ENCODE assay signal across 10 cellular contexts in genomic region chr11:111913997-111914396, GRCh38. TPM values are rescaled to one million over a fixed set of nuclear protein-coding genes. Genes with fewer than 3 reads are reported as not detected.
DNase-seq lines count a peak whose midpoint lies in the region; ATAC-seq and TF ChIP-seq lines count a peak whose summit lies in the region.
"Had no signal": no experiment of that assay in that cellular context is flagged by ENCODE, and none has a peak within 500 bp of the region (broad histone marks: within the 10 kb centered on the region; RNA-seq: fewer than 3 reads in every experiment).

No MANE protein-coding gene starts in this region.

- H3K4me1 ChIP-seq in mesodermal cell (ENCODE audit: control insufficient read depth, insufficient read depth, low read length, poor library complexity, severe bottlenecking) (peaks cover 27% of the 10 kb centered on the region), transverse colon (peaks cover 0 to 22% (median 5%) of the 10 kb centered on the region in 4 donors)

- peak overlapping the region; percentile 75 for H3K27ac ChIP-seq in mesodermal cell (ENCODE audit: low read depth, low read length, severe bottlenecking)
- H3K27ac ChIP-seq in transverse colon, result peak overlapping the region; percentile 83 to 97 (median 86)
- H3K27ac ChIP-seq: foreskin keratinocyte had no signal

- no peaks in the 10 kb centered on the region for H3K9me3 ChIP-seq in mesodermal cell (ENCODE audit: control insufficient read depth, low read length)
- H3K9me3 ChIP-seq in transverse colon, result no peaks in the 10 kb centered on the region

- no peak for ATAC-seq in GM18517 (IDR thresholded peaks at IDR 0.05; ENCODE audit: unreplicated experiment)
- ATAC-seq: foreskin keratinocyte had no signal

- intact Hi-C loops in transverse colon (cut with DNase I; ENCODE audit: low total_unique reads), result no loop called here

- peak; percentile 50 for TF ChIP-seq POLR2A in transverse colon (IDR thresholded peaks at IDR 0.05)

- TF ChIP-seq CTCF in epithelial cell of proximal tubule (conservative IDR thresholded peaks at IDR 0.05; ENCODE audit: low read depth, low read length) (no peak), transverse colon (IDR thresholded peaks at IDR 0.05) (no peak)

- no peaks in the 10 kb centered on the region for H3K36me3 ChIP-seq in mesodermal cell (ENCODE audit: control insufficient read depth, insufficient read depth, low read length)
- H3K36me3 ChIP-seq in transverse colon, result no peaks in the 10 kb centered on the region

- no peaks in the 10 kb centered on the region for H3K27me3 ChIP-seq in transverse colon

- H3K4me3 ChIP-seq in epithelial cell of proximal tubule (ENCODE audit: low read depth, low read length), result peak overlapping the region; percentile 67
- no peak overlapping the region for H3K4me3 ChIP-seq in mesodermal cell (ENCODE audit: extremely low read depth, insufficient read depth, low read length, poor library complexity, severe bottlenecking)
- peak overlapping the region in 3 of 4 donors; percentile 27 to 49 (median 34) for H3K4me3 ChIP-seq in transverse colon

- TF ChIP-seq EP300 in transverse colon (IDR thresholded peaks at IDR 0.05; ENCODE audit: low read depth), result no peak

- WGBS in mesodermal cell (ENCODE audit: insufficient coverage in 2 of 2), 2 experiments, result 52 to 100% methylated on average over 1 to 2 of the region's 4 CpGs
- WGBS in transverse colon (ENCODE audit: low coverage in 1 of 2), 2 donors, result 25% methylated on average over 4 of the region's 4 CpGs; no CpG with 5 or more reads in 1 of the 2 donors

- in situ Hi-C loops in transverse colon (cut with MboI; ENCODE audit: low pct_ligation_motif_present in 1 of 4, low pct_unique_long_range_greater_than_20kb in 1 of 4, low sequenced_read_pairs in 3 of 4), result no loop called here

- DNase-seq in NCI-H2107 (lab: John Stamatoyannopoulos, UW), result peak; percentile 61
- no peak for DNase-seq in epithelial cell of proximal tubule (ENCODE audit: low read depth)
- no peak for DNase-seq in transverse colon
- DNase-seq in NCI-H524 (lab: John Stamatoyannopoulos, UW), result no peak
- DNase-seq in OCI-M1 (lab: John Stamatoyannopoulos, UW), result no peak
- no peak for DNase-seq in NOMO-1 treated with DMSO at 0.1 percent for 48 hours (lab: John Stamatoyannopoulos, UW; ENCODE audit: unreplicated experiment)
- DNase-seq: activated CD4-positive, alpha-beta T cell treated with anti-CD3 and anti-CD28 coated beads, Interleukin-2, amount 50 U/mL, for 4 hours had no signal

RNA-seq across cellular contexts. Expression of gene HSPB2, which starts 1.5 kb away (rescaled TPM):
- total RNA-seq in epithelial cell of proximal tubule (0.29 TPM in 1 of 2 replicates, not detected in the other), transverse colon (1 to 10 TPM in 1 of 4 donors, not detected in 3; 1.3 TPM)
- 2.0 TPM for polyA plus RNA-seq in mesodermal cell (2013, experiment 1 of 2)
- polyA plus RNA-seq in mesodermal cell (2013, experiment 2 of 2), result 1.7 TPM
- total RNA-seq: foreskin keratinocyte had no signal

RNA-seq across cellular contexts. Expression of gene CRYAB, which starts 2.4 kb away (rescaled TPM):
- total RNA-seq in epithelial cell of proximal tubule (5.9 and 25.8 TPM in 2 replicates), transverse colon (100 to 1,000 TPM in 1 of 4 donors, 10 to 100 TPM in 3; 38.0 to 112 (median 68.2) TPM)
- polyA plus RNA-seq in mesodermal cell (2013, experiment 1 of 2), result 41.3 TPM
- polyA plus RNA-seq in mesodermal cell (2013, experiment 2 of 2), result 29.9 TPM

RNA-seq across cellular contexts. Expression of gene C11orf52, which starts 4.7 kb away (rescaled TPM):
- total RNA-seq in epithelial cell of proximal tubule (4.0 and 5.0 TPM in 2 replicates), transverse colon (10 to 100 TPM in 1 of 4 donors, 1 to 10 TPM in 2, not detected in 1; 3.0 to 11.1 (median 9.1) TPM)
- 0.96 TPM for polyA plus RNA-seq in mesodermal cell (2013, experiment 1 of 2)
- 0.81 TPM for polyA plus RNA-seq in mesodermal cell (2013, experiment 2 of 2)

RNA-seq across cellular contexts. Expression of gene DIXDC1, which starts 23.1 kb away (rescaled TPM):
- total RNA-seq in epithelial cell of proximal tubule (6.8 and 7.7 TPM in 2 replicates), transverse colon (100 to 1,000 TPM in 1 of 4 donors, 10 to 100 TPM in 3; 21.8 to 115 (median 35.0) TPM)
- polyA plus RNA-seq in mesodermal cell (2013, experiment 1 of 2), result 17.2 TPM
- 15.0 TPM for polyA plus RNA-seq in mesodermal cell (2013, experiment 2 of 2)

RNA-seq across cellular contexts. Expression of gene CFAP68, which starts 34.7 kb away (rescaled TPM):
- 20.0 and 29.5 TPM in 2 replicates for total RNA-seq in epithelial cell of proximal tubule
- polyA plus RNA-seq in mesodermal cell (2013, experiment 1 of 2), result 20.3 TPM
- polyA plus RNA-seq in mesodermal cell (2013, experiment 2 of 2), result 25.5 TPM
- 10 to 100 TPM in 2 of 4 donors, under 1 TPM in 1, not detected in 1; 0.20 to 19.8 (median 18.8) TPM for total RNA-seq in transverse colon
